Comparison of ENCODE assay signal across 21 cellular contexts in genomic region chr3:134018850-134019249, GRCh38. TPM values are rescaled to one million over a fixed set of nuclear protein-coding genes. Genes with fewer than 3 reads are reported as not detected.
A peak's percentile ranks its signal among the peaks of the same experiment; 100 is the strongest.
DNase-seq lines count a peak whose midpoint lies in the region; ATAC-seq and TF ChIP-seq lines count a peak whose summit lies in the region.
"Had no signal": no experiment of that assay in that cellular context is flagged by ENCODE, and none has a peak within 500 bp of the region (broad histone marks: within the 10 kb centered on the region; RNA-seq: fewer than 3 reads in every experiment).

No MANE protein-coding gene starts in this region.

- H3K23ac ChIP-seq in mesendoderm (ENCODE audit: low read length) = no peak overlapping the region

- no peak overlapping the region for H3K18ac ChIP-seq in mesendoderm (ENCODE audit: low read length)

- H2BK120ac ChIP-seq in mesendoderm (ENCODE audit: low read depth, low read length) = no peak overlapping the region

- H3K79me2 ChIP-seq in mesendoderm (ENCODE audit: control insufficient read depth, insufficient read depth, low read length) = no peaks in the 10 kb centered on the region

- H3K4me3 ChIP-seq in Panc1 (ENCODE audit: low read depth in 2 of 2, low read length in 2 of 2) (no peak overlapping the region), mesendoderm (ENCODE audit: low read length) (no peak overlapping the region)
- H3K4me3 ChIP-seq: GM23338 had no signal

- H3K4me3 Mint-ChIP-seq in activated CD8-positive, alpha-beta memory T cell treated with anti-CD3 and anti-CD28 coated beads, Interleukin-2, amount 10 ng/mL, durations not matched to agents 7 days and 5 days = no peak overlapping the region
- no peak overlapping the region for H3K4me3 Mint-ChIP-seq in stimulated activated effector memory CD8-positive, alpha-beta T cell treated with anti-CD3 and anti-CD28 coated beads, Interleukin-12 subunit alpha, Interleukin-12 subunit beta, amount 100 ng/mL, for 72 hours
- no peak overlapping the region for H3K4me3 Mint-ChIP-seq in activated CD8-positive, alpha-beta T cell treated with anti-CD3 and anti-CD28 coated beads for 36 hours
- H3K4me3 Mint-ChIP-seq in CD4-positive, alpha-beta T cell = no peak overlapping the region
- H3K4me3 Mint-ChIP-seq: CD4-positive, CD25-positive, alpha-beta regulatory T cell; GM23338; HFFc6 had no signal

- H3K36me3 Mint-ChIP-seq in activated CD8-positive, alpha-beta memory T cell treated with anti-CD3 and anti-CD28 coated beads, Interleukin-2, amount 10 ng/mL, durations not matched to agents 7 days and 5 days = no peaks in the 10 kb centered on the region
- no peaks in the 10 kb centered on the region for H3K36me3 Mint-ChIP-seq in stimulated activated effector memory CD8-positive, alpha-beta T cell treated with anti-CD3 and anti-CD28 coated beads, Interleukin-12 subunit alpha, Interleukin-12 subunit beta, amount 100 ng/mL, for 72 hours
- H3K36me3 Mint-ChIP-seq in activated CD8-positive, alpha-beta T cell treated with anti-CD3 and anti-CD28 coated beads for 36 hours (ENCODE audit: low read depth) = no peaks in the 10 kb centered on the region
- H3K36me3 Mint-ChIP-seq in CD4-positive, alpha-beta T cell (ENCODE audit: low read depth) = no peaks in the 10 kb centered on the region
- H3K36me3 Mint-ChIP-seq: CD4-positive, CD25-positive, alpha-beta regulatory T cell had no signal

- no peaks in the 10 kb centered on the region for H3K4me1 Mint-ChIP-seq in activated CD8-positive, alpha-beta memory T cell treated with anti-CD3 and anti-CD28 coated beads, Interleukin-2, amount 10 ng/mL, durations not matched to agents 7 days and 5 days
- no peaks in the 10 kb centered on the region for H3K4me1 Mint-ChIP-seq in stimulated activated effector memory CD8-positive, alpha-beta T cell treated with anti-CD3 and anti-CD28 coated beads, Interleukin-12 subunit alpha, Interleukin-12 subunit beta, amount 100 ng/mL, for 72 hours
- no peaks in the 10 kb centered on the region for H3K4me1 Mint-ChIP-seq in activated CD8-positive, alpha-beta T cell treated with anti-CD3 and anti-CD28 coated beads for 36 hours (ENCODE audit: low read depth)
- H3K4me1 Mint-ChIP-seq in CD4-positive, alpha-beta T cell (ENCODE audit: low read depth) = no peaks in the 10 kb centered on the region
- H3K4me1 Mint-ChIP-seq: CD4-positive, CD25-positive, alpha-beta regulatory T cell had no signal

- no peak overlapping the region for H3K27ac Mint-ChIP-seq in activated CD8-positive, alpha-beta memory T cell treated with anti-CD3 and anti-CD28 coated beads, Interleukin-2, amount 10 ng/mL, durations not matched to agents 7 days and 5 days
- no peak overlapping the region for H3K27ac Mint-ChIP-seq in stimulated activated effector memory CD8-positive, alpha-beta T cell treated with anti-CD3 and anti-CD28 coated beads, Interleukin-12 subunit alpha, Interleukin-12 subunit beta, amount 100 ng/mL, for 72 hours
- no peak overlapping the region for H3K27ac Mint-ChIP-seq in activated CD8-positive, alpha-beta T cell treated with anti-CD3 and anti-CD28 coated beads for 36 hours
- no peak overlapping the region for H3K27ac Mint-ChIP-seq in CD4-positive, alpha-beta T cell
- H3K27ac Mint-ChIP-seq: CD4-positive, CD25-positive, alpha-beta regulatory T cell; GM23338; HFFc6 had no signal

- H2BK15ac ChIP-seq in mesendoderm (replicated peaks; ENCODE audit: low read depth) = no peak overlapping the region

- H4K5ac ChIP-seq in mesendoderm (ENCODE audit: low read length) = no peak overlapping the region

- WGBS in mesendoderm (ENCODE audit: extremely low coverage, insufficient coverage, low lambda C conversion rate) = no CpG with 5 or more reads among the region's 1 CpG

- H3K27ac ChIP-seq in Panc1 (ENCODE audit: low read length) (no peak overlapping the region), mesendoderm (ENCODE audit: low read depth, low read length) (no peak overlapping the region)
- H3K27ac ChIP-seq in CD4-positive, alpha-beta T cell (ENCODE audit: low read depth, low read length) = no peak overlapping the region
- H3K27ac ChIP-seq: HL-60 had no signal

- no peak for ATAC-seq in activated CD8-positive, alpha-beta memory T cell treated with anti-CD3 and anti-CD28 coated beads, Interleukin-2, amount 10 ng/mL, durations not matched to agents 7 days and 5 days
- peak; percentile 65; the same call in 1 of the 2 replicates for ATAC-seq in Panc1
- peak; percentile 31 for ATAC-seq in stimulated activated effector memory CD8-positive, alpha-beta T cell treated with anti-CD3 and anti-CD28 coated beads, Interleukin-12 subunit alpha, Interleukin-12 subunit beta, amount 100 ng/mL, for 72 hours
- no peak for ATAC-seq in activated CD8-positive, alpha-beta T cell treated with anti-CD3 and anti-CD28 coated beads for 36 hours
- no peak for ATAC-seq in CD4-positive, alpha-beta T cell (ENCODE audit: poor library complexity)
- ATAC-seq: GM23338, HCT116 had no signal

- no peaks in the 10 kb centered on the region for H3K4me1 ChIP-seq in Panc1 (ENCODE audit: control insufficient read depth, insufficient read depth, low read length)
- H3K4me1 ChIP-seq in mesendoderm (ENCODE audit: control insufficient read depth, low read depth, low read length) = peaks cover 10% of the 10 kb centered on the region
- H3K4me1 ChIP-seq: Caco-2 had no signal

- no peaks in the 10 kb centered on the region for H3K9me3 ChIP-seq in Panc1 (ENCODE audit: control insufficient read depth, insufficient read depth, low read depth, low read length)
- no peaks in the 10 kb centered on the region for H3K9me3 ChIP-seq in CD4-positive, alpha-beta T cell (ENCODE audit: control insufficient read depth, low read length)
- H3K9me3 ChIP-seq: Caco-2 had no signal

- peak; percentile 31 for DNase-seq in activated CD8-positive, alpha-beta memory T cell treated with anti-CD3 and anti-CD28 coated beads, Interleukin-2, amount 10 ng/mL, durations not matched to agents 7 days and 5 days
- DNase-seq in activated CD8-positive, alpha-beta memory T cell treated with anti-CD3 and anti-CD28 coated beads, Interleukin-2, amount 50 U/mL, for 4 hours = no peak
- DNase-seq in Panc1 (ENCODE audit: low read depth, low spot score) = no peak
- DNase-seq in mesendoderm = no peak
- no peak for DNase-seq in stimulated activated effector memory CD8-positive, alpha-beta T cell treated with anti-CD3 and anti-CD28 coated beads, Interleukin-12 subunit alpha, Interleukin-12 subunit beta, amount 100 ng/mL, for 72 hours (ENCODE audit: low spot score in 2 of 2)
- no peak for DNase-seq in activated CD8-positive, alpha-beta T cell treated with anti-CD3 and anti-CD28 coated beads for 36 hours
- DNase-seq in CD4-positive, alpha-beta T cell = no peak
- no peak for DNase-seq in HuH-7 (ENCODE audit: low spot score)
- DNase-seq: 8988T; C1 segment of cervical spinal cord; Caco-2; CD4-positive, CD25-positive, alpha-beta regulatory T cell; DMS153; DMS79; GDM1; HFFc6; IMR-90 had no signal

- H3K4ac ChIP-seq in mesendoderm (ENCODE audit: low read depth, low read length) = no peak overlapping the region

- H3K4me2 ChIP-seq in mesendoderm (ENCODE audit: low read length) = no peak overlapping the region
- H3K4me2 ChIP-seq: GM23338 had no signal

- no TSS peak for BruUV-seq in Panc1 (replicated peaks; lab: Mats Ljungman, UMichigan)

- no peak for TF ChIP-seq CTCF in Panc1 (IDR thresholded peaks at IDR 0.05)
- TF ChIP-seq CTCF in activated CD8-positive, alpha-beta T cell treated with anti-CD3 and anti-CD28 coated beads for 36 hours (IDR thresholded peaks at IDR 0.05) = no peak
- TF ChIP-seq CTCF in CD4-positive, alpha-beta T cell (IDR thresholded peaks at IDR 0.05) = no peak

- H3K36me3 ChIP-seq in Panc1 (ENCODE audit: control insufficient read depth, insufficient read depth, low read length) (no peaks in the 10 kb centered on the region), mesendoderm (ENCODE audit: control insufficient read depth, insufficient read depth, low read length) (no peaks in the 10 kb centered on the region)

- no peaks in the 10 kb centered on the region; the same call in 1 of the 2 replicates for H3K27me3 ChIP-seq in Panc1 (ENCODE audit: control insufficient read depth, insufficient read depth, low read length)
- no peaks in the 10 kb centered on the region for H3K27me3 ChIP-seq in mesendoderm (ENCODE audit: insufficient read depth, low read length, poor library complexity)
- H3K27me3 ChIP-seq in CD4-positive, alpha-beta T cell (ENCODE audit: control insufficient read depth, insufficient read depth, low read length) = no peaks in the 10 kb centered on the region

- intact Hi-C loops in Panc1 (cut with micrococcal nuclease; ENCODE audit: unreplicated experiment) = no loop called here
- intact Hi-C loops in activated CD8-positive, alpha-beta T cell treated with anti-CD3 and anti-CD28 coated beads for 36 hours (cut with micrococcal nuclease) = no loop called here
- intact Hi-C loops in CD4-positive, alpha-beta T cell (cut with DNase I, micrococcal nuclease) = no loop called here

- no peak overlapping the region for H2BK5ac ChIP-seq in mesendoderm (ENCODE audit: low read length)

- peaks cover 16% of the 10 kb centered on the region for H3K27me3 Mint-ChIP-seq in activated CD8-positive, alpha-beta memory T cell treated with anti-CD3 and anti-CD28 coated beads, Interleukin-2, amount 10 ng/mL, durations not matched to agents 7 days and 5 days
- H3K27me3 Mint-ChIP-seq in activated CD8-positive, alpha-beta T cell treated with anti-CD3 and anti-CD28 coated beads for 36 hours = peaks cover 2% of the 10 kb centered on the region
- no peaks in the 10 kb centered on the region for H3K27me3 Mint-ChIP-seq in CD4-positive, alpha-beta T cell

- CTCF ChIA-PET in activated CD8-positive, alpha-beta memory T cell treated with anti-CD3 and anti-CD28 coated beads, Interleukin-2, amount 10 ng/mL, durations not matched to agents 7 days and 5 days (lab: Charles Lee) = no interaction called here
- CTCF ChIA-PET in Panc1 (lab: Charles Lee) = no interaction called here
- CTCF ChIA-PET in activated CD8-positive, alpha-beta T cell treated with anti-CD3 and anti-CD28 coated beads for 36 hours (lab: Charles Lee) = interaction anchor here (0.8 kb wide), 1 partner anchor 13 kb away, joined by 3 read pairs; no protein-coding TSS in a partner anchor
- CTCF ChIA-PET in CD4-positive, alpha-beta T cell (lab: Charles Lee) = no interaction called here

- H3K9ac ChIP-seq in mesendoderm (ENCODE audit: low read length) = no peak overlapping the region

- H4K8ac ChIP-seq in mesendoderm (ENCODE audit: low read depth, low read length) = no peak overlapping the region

- H3K56ac ChIP-seq in mesendoderm (ENCODE audit: low read length) = peak overlapping the region; percentile 46

- peak overlapping the region; percentile 55 for H2AK5ac ChIP-seq in mesendoderm (ENCODE audit: low read length)

- no peaks in the 10 kb centered on the region for H3K9me3 Mint-ChIP-seq in activated CD8-positive, alpha-beta memory T cell treated with anti-CD3 and anti-CD28 coated beads, Interleukin-2, amount 10 ng/mL, durations not matched to agents 7 days and 5 days (ENCODE audit: low read depth)
- no peaks in the 10 kb centered on the region for H3K9me3 Mint-ChIP-seq in stimulated activated effector memory CD8-positive, alpha-beta T cell treated with anti-CD3 and anti-CD28 coated beads, Interleukin-12 subunit alpha, Interleukin-12 subunit beta, amount 100 ng/mL, for 72 hours
- H3K9me3 Mint-ChIP-seq in activated CD8-positive, alpha-beta T cell treated with anti-CD3 and anti-CD28 coated beads for 36 hours = no peaks in the 10 kb centered on the region
- no peaks in the 10 kb centered on the region for H3K9me3 Mint-ChIP-seq in CD4-positive, alpha-beta T cell
- H3K9me3 Mint-ChIP-seq: CD4-positive, CD25-positive, alpha-beta regulatory T cell; GM23338; HFFc6 had no signal

- POLR2A ChIA-PET in Panc1 (lab: Charles Lee) = no interaction called here
- POLR2A ChIA-PET in activated CD8-positive, alpha-beta T cell treated with anti-CD3 and anti-CD28 coated beads for 36 hours (lab: Charles Lee) = no interaction called here
- POLR2A ChIA-PET in CD4-positive, alpha-beta T cell (lab: Charles Lee) = no interaction called here

- in situ Hi-C loops in Panc1 (cut with HindIII; ENCODE audit: low pct_unique_long_range_greater_than_20kb, low sequenced_read_pairs) = no loop called here

- peaks cover 5% of the 10 kb centered on the region for H3K79me1 ChIP-seq in mesendoderm (ENCODE audit: low read length)

RNA-seq across cellular contexts. Expression of gene SLCO2A1, which starts 10.9 kb away (rescaled TPM):
- not detected for total RNA-seq in activated CD8-positive, alpha-beta memory T cell treated with anti-CD3 and anti-CD28 coated beads, Interleukin-2, amount 10 ng/mL, durations not matched to agents 7 days and 5 days
- total RNA-seq in Panc1 (2021; ENCODE audit: unreplicated experiment) = 0.62 TPM
- polyA plus RNA-seq in Panc1 (2012; ENCODE audit: insufficient read length) = 3.8 TPM
- 8.9 TPM for polyA plus RNA-seq in mesendoderm (2013, experiment 1 of 2)
- 7.1 TPM for polyA plus RNA-seq in mesendoderm (2013, experiment 2 of 2)
- total RNA-seq in activated CD8-positive, alpha-beta T cell treated with anti-CD3 and anti-CD28 coated beads for 36 hours = not detected
- total RNA-seq in CD4-positive, alpha-beta T cell = not detected
- total RNA-seq: A673; CD4-positive, CD25-positive, alpha-beta regulatory T cell had no signal
- polyA plus RNA-seq: CD4-positive, CD25-positive, alpha-beta regulatory T cell had no signal

Comparison
In these comparisons a context has a peak if more than half of its experiments do, and no peak if none do; other contexts are left out.
1. ATAC-seq: peak in Panc1 (single experiment) and stimulated activated effector memory CD8-positive, alpha-beta T cell treated with anti-CD3 and anti-CD28 coated beads, Interleukin-12 subunit alpha, Interleukin-12 subunit beta, amount 100 ng/mL, for 72 hours (single experiment); none in activated CD8-positive, alpha-beta memory T cell treated with anti-CD3 and anti-CD28 coated beads, Interleukin-2, amount 10 ng/mL, durations not matched to agents 7 days and 5 days (single experiment), activated CD8-positive, alpha-beta T cell treated with anti-CD3 and anti-CD28 coated beads for 36 hours (single experiment) and CD4-positive, alpha-beta T cell (single experiment).